ENCODE assay signal across 27 cellular contexts in genomic region chrX:68941385-68941952, GRCh38.
DNase-seq lines count a peak whose midpoint lies in the region; ATAC-seq and TF ChIP-seq lines count a peak whose summit lies in the region.
"Had no signal": no experiment of that assay in that cellular context is flagged by ENCODE, and none has a peak within 500 bp of the region (broad histone marks: within the 10 kb centered on the region; RNA-seq: fewer than 3 reads in every experiment).

No MANE protein-coding gene starts in this region.

- H3K4me1 Mint-ChIP-seq in HFFc6 (ENCODE audit: low read depth), result peaks cover 7% of the 10 kb centered on the region; the same call in 1 of the 2 replicates
- H3K4me1 Mint-ChIP-seq: activated CD4-positive, alpha-beta T cell treated with anti-CD3 and anti-CD28 coated beads for 36 hours; activated naive CD8-positive, alpha-beta T cell treated with anti-CD3 and anti-CD28 coated beads, Interleukin-2, amount 50 U/mL, for 24 hours; naive thymus-derived CD8-positive, alpha-beta T cell had no signal

- H3K4me3 Mint-ChIP-seq in HFFc6, result no peak overlapping the region
- H3K4me3 Mint-ChIP-seq: activated CD4-positive, alpha-beta T cell treated with anti-CD3 and anti-CD28 coated beads for 36 hours; activated naive CD8-positive, alpha-beta T cell treated with anti-CD3 and anti-CD28 coated beads, Interleukin-2, amount 50 U/mL, for 24 hours; activated T-cell treated with anti-CD3 and anti-CD28 coated beads, Interleukin-2, amount 50 U/mL, for 24 hours; naive thymus-derived CD8-positive, alpha-beta T cell had no signal

- H3K27ac Mint-ChIP-seq in HFFc6, result no peak overlapping the region
- H3K27ac Mint-ChIP-seq: activated CD4-positive, alpha-beta T cell treated with anti-CD3 and anti-CD28 coated beads for 36 hours; activated naive CD8-positive, alpha-beta T cell treated with anti-CD3 and anti-CD28 coated beads, Interleukin-2, amount 50 U/mL, for 24 hours; activated T-cell treated with anti-CD3 and anti-CD28 coated beads, Interleukin-2, amount 50 U/mL, for 24 hours; naive thymus-derived CD8-positive, alpha-beta T cell had no signal

- no peak overlapping the region for H3K4me3 ChIP-seq in astrocyte of the spinal cord (ENCODE audit: low read depth, low read length)
- H3K4me3 ChIP-seq in fibroblast of the aortic adventitia (ENCODE audit: low read depth, low read length), result no peak overlapping the region
- no peak overlapping the region for H3K4me3 ChIP-seq in skeletal muscle cell (ENCODE audit: low read depth, low read length)
- H3K4me3 ChIP-seq: gastroesophageal sphincter, SJSA1 had no signal

- H3K9me3 Mint-ChIP-seq in HFFc6, result no peaks in the 10 kb centered on the region
- H3K9me3 Mint-ChIP-seq: activated naive CD8-positive, alpha-beta T cell treated with anti-CD3 and anti-CD28 coated beads, Interleukin-2, amount 50 U/mL, for 24 hours; activated T-cell treated with anti-CD3 and anti-CD28 coated beads, Interleukin-2, amount 50 U/mL, for 24 hours had no signal

- TF ChIP-seq CTCF in astrocyte of the spinal cord (IDR thresholded peaks at IDR 0.05; ENCODE audit: low read depth, low read length), result no peak
- no peak for TF ChIP-seq CTCF in fibroblast of the aortic adventitia (IDR thresholded peaks at IDR 0.05; ENCODE audit: insufficient read depth, low read length)
- TF ChIP-seq CTCF in HFFc6 (IDR thresholded peaks at IDR 0.05), result no peak

- H3K36me3 Mint-ChIP-seq in HFFc6 (ENCODE audit: low read depth), result no peaks in the 10 kb centered on the region
- H3K36me3 Mint-ChIP-seq: naive thymus-derived CD8-positive, alpha-beta T cell had no signal

- ATAC-seq in esophagus mucosa (no peak), GM18520 (IDR thresholded peaks at IDR 0.05; ENCODE audit: unreplicated experiment) (no peak)
- ATAC-seq: activated CD4-positive, alpha-beta T cell treated with anti-CD3 and anti-CD28 coated beads for 36 hours; activated naive CD8-positive, alpha-beta T cell treated with anti-CD3 and anti-CD28 coated beads, Interleukin-2, amount 50 U/mL, for 24 hours; gastroesophageal sphincter; HCT116; naive thymus-derived CD8-positive, alpha-beta T cell had no signal

- in situ Hi-C loops in astrocyte of the spinal cord (cut with HindIII; ENCODE audit: low sequenced_read_pairs), result no loop called here

- H3K27me3 Mint-ChIP-seq in HFFc6 (ENCODE audit: insufficient read depth), result peaks cover 4% of the 10 kb centered on the region
- H3K27me3 Mint-ChIP-seq: activated CD4-positive, alpha-beta T cell treated with anti-CD3 and anti-CD28 coated beads for 36 hours; activated naive CD8-positive, alpha-beta T cell treated with anti-CD3 and anti-CD28 coated beads, Interleukin-2, amount 50 U/mL, for 24 hours had no signal

- DNase-seq in H4 (ENCODE audit: low spot score) (peak; percentile 27), astrocyte of the spinal cord (ENCODE audit: low read depth, low spot score) (peak; percentile 17), fibroblast of the aortic adventitia (ENCODE audit: low read depth) (peak; percentile 53), skeletal muscle cell (ENCODE audit: low read depth) (peak; percentile 41), HFFc6 (no peak), cerebellar nuclear complex (lab: John Stamatoyannopoulos, UW) (no peak)
- DNase-seq: activated CD4-positive, alpha-beta T cell treated with anti-CD3 and anti-CD28 coated beads for 36 hours; activated naive CD8-positive, alpha-beta T cell treated with anti-CD3 and anti-CD28 coated beads, Interleukin-2, amount 50 U/mL, for 24 hours; activated T-cell treated with anti-CD3 and anti-CD28 coated beads, Interleukin-2, amount 50 U/mL, for 24 hours; C1 segment of cervical spinal cord; Caco-2; effector CD8-positive, alpha-beta T cell; erythroblast; GDM1; midbrain; naive thymus-derived CD8-positive, alpha-beta T cell; NCI-H1436 treated with DMSO at 0.1 percent for 48 hours; NCI-H446 treated with DMSO at 0.1 percent for 48 hours; NCI-H82; occipital lobe; RPMI8226; stimulated activated CD4-positive, alpha-beta T cell treated with anti-CD3 and anti-CD28 coated beads, Interleukin-2, amount 100 ng/mL, for 48 hours had no signal

Comparison
In these comparisons a context has a peak if more than half of its experiments do, and no peak if none do; other contexts are left out.
1. DNase-seq: peak in H4 (single experiment), astrocyte of the spinal cord (single experiment), fibroblast of the aortic adventitia (single experiment) and skeletal muscle cell (single experiment); none in HFFc6 (single experiment) and cerebellar nuclear complex (0 of 2).